In the genomic region with DNA sequence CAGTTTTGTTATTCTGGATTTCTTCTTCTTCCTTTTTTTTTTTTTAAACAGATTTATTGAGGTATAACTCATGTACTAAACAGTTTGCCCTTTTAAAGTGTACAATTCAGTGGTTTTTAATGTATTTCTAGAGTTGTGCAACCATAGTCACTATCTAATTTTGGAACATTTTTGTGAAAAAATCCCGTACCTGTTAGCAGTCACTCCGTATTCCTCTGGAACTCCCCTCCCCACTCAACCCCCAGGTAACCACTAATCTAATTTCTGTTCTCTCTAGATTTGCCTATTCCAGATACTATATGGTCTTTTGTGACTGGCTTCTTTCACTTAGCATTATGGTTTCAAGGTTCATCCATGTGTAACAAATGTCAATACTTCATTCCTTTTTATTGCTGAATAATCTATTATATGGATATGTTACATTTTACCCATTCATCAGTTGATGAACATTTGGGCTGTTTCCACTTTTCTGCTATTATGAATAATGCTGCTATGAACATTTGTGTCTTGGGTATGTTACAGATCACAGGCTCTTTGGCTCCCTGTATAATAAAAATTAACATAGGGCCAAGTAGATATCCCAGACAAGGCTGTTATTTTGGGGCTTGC, we compare ENCODE assay signal across 28 cellular contexts. TPM values are rescaled to one million over a fixed set of nuclear protein-coding genes. Genes with fewer than 3 reads are reported as not detected.
DNase-seq lines count a peak whose midpoint lies in the region; ATAC-seq and TF ChIP-seq lines count a peak whose summit lies in the region.
"Had no signal": no experiment of that assay in that cellular context is flagged by ENCODE, and none has a peak within 500 bp of the region (broad histone marks: within the 10 kb centered on the region; RNA-seq: fewer than 3 reads in every experiment).

No MANE protein-coding gene starts in this region.

- intact Hi-C loops in left ventricle myocardium superior (cut with micrococcal nuclease) (no loop called here), Right ventricle myocardium inferior (cut with DNase I) (no loop called here), left colon (cut with DNase I, micrococcal nuclease) (no loop called here), Caco-2 (cut with micrococcal nuclease; ENCODE audit: unreplicated experiment) (no loop called here)

- H3K4me3 ChIP-seq in Caco-2 (ENCODE audit: low read depth, low read length), result no peak overlapping the region
- H3K4me3 ChIP-seq: coronary artery, GM23248, neural progenitor cell had no signal

- H3K27me3 Mint-ChIP-seq in Caco-2 (ENCODE audit: insufficient read depth, unreplicated experiment), result no peaks in the 10 kb centered on the region
- H3K27me3 Mint-ChIP-seq: activated B cell treated with CpG ODN at 0.5 μM for 24 hours; stimulated activated memory B cell treated with anti-CD40 and anti-IgM and Interleukin-4, amounts not matched to agents 10 μg/mL and 1 μg/mL and 100 μg/mL, for 72 hours had no signal

- POLR2A ChIA-PET in Caco-2 (lab: Charles Lee), result no interaction called here

- peak; percentile 40 for ATAC-seq in left ventricle myocardium superior
- no peak for ATAC-seq in Right ventricle myocardium inferior
- ATAC-seq in HG02840 (IDR thresholded peaks at IDR 0.05; ENCODE audit: low FRiP score, unreplicated experiment), result peak; percentile 41
- peak; percentile 39 for ATAC-seq in left colon
- no peak for ATAC-seq in HG03159 (IDR thresholded peaks at IDR 0.05; ENCODE audit: unreplicated experiment)
- ATAC-seq: sciatic nerve; stimulated activated memory B cell treated with anti-CD40 and anti-IgM and Interleukin-4, amounts not matched to agents 10 μg/mL and 1 μg/mL and 100 μg/mL, for 72 hours had no signal

- H3K4me1 ChIP-seq in Caco-2, result peaks cover 15% of the 10 kb centered on the region; the same call in 1 of the 2 replicates

- TF ChIP-seq CTCF in Caco-2 (IDR thresholded peaks at IDR 0.05; ENCODE audit: insufficient read depth in 1 of 2, low read depth in 1 of 2, low read length in 1 of 2, severe bottlenecking in 1 of 2, unreplicated experiment in 1 of 2), result no peak

- H3K4me3 Mint-ChIP-seq in Caco-2 (ENCODE audit: unreplicated experiment), result no peak overlapping the region
- H3K4me3 Mint-ChIP-seq: activated B cell treated with CpG ODN at 0.5 μM for 24 hours; neural progenitor cell; stimulated activated memory B cell treated with anti-CD40 and anti-IgM and Interleukin-4, amounts not matched to agents 10 μg/mL and 1 μg/mL and 100 μg/mL, for 72 hours had no signal

- CTCF ChIA-PET in Caco-2 (lab: Charles Lee), result no interaction called here

- H3K4me1 Mint-ChIP-seq in Caco-2 (ENCODE audit: low read depth, unreplicated experiment), result peaks cover 29% of the 10 kb centered on the region

- H3K9me3 ChIP-seq in Caco-2, result peaks cover 16% of the 10 kb centered on the region

- H3K36me3 Mint-ChIP-seq in Caco-2 (ENCODE audit: insufficient read depth, unreplicated experiment), result peaks cover 39% of the 10 kb centered on the region

- H3K27me3 ChIP-seq in Caco-2 (replicated peaks; ENCODE audit: control insufficient read depth, insufficient read depth, low read length), result no peaks in the 10 kb centered on the region
- H3K27me3 ChIP-seq: neural progenitor cell had no signal

- peaks cover 2% of the 10 kb centered on the region for H3K36me3 ChIP-seq in Caco-2 (ENCODE audit: control insufficient read depth, insufficient read depth, low read length)

- peaks cover 24% of the 10 kb centered on the region for H3K9me3 Mint-ChIP-seq in Caco-2 (ENCODE audit: unreplicated experiment)

- no peak overlapping the region for H3K27ac Mint-ChIP-seq in Caco-2 (ENCODE audit: unreplicated experiment)
- H3K27ac Mint-ChIP-seq: activated B cell treated with CpG ODN at 0.5 μM for 24 hours; neural progenitor cell; stimulated activated memory B cell treated with anti-CD40 and anti-IgM and Interleukin-4, amounts not matched to agents 10 μg/mL and 1 μg/mL and 100 μg/mL, for 72 hours had no signal

- DNase-seq in left ventricle myocardium superior (no peak), Right ventricle myocardium inferior (ENCODE audit: missing footprints) (no peak), left colon (no peak), Caco-2 (no peak), superior temporal gyrus (ENCODE audit: extremely low spot score) (no peak)
- DNase-seq in activated CD4-positive, alpha-beta T cell treated with anti-CD3 and anti-CD28 coated beads, Interleukin-2, amount 50 U/mL, for 48 hours, result no peak
- DNase-seq: activated B cell treated with CpG ODN at 0.5 μM for 24 hours; activated CD8-positive, alpha-beta memory T cell treated with anti-CD3 and anti-CD28 coated beads, Interleukin-2, amount 50 U/mL, for 48 hours; activated naive CD4-positive, alpha-beta T cell treated with anti-CD3 and anti-CD28 coated beads, Interleukin-2, amount 50 U/mL, for 16 hours; amygdala; DMS53; effector memory CD4-positive, alpha-beta T cell; GM23248; head of caudate nucleus; Kasumi-1; kidney; MV-4-11; NCI-H1436 treated with DMSO at 0.1 percent for 48 hours; NCI-H446 treated with DMSO at 0.1 percent for 48 hours; RPMI8226; stimulated activated CD4-positive, alpha-beta T cell treated with anti-CD3 and anti-CD28 coated beads, Interleukin-4, amount 100 ng/mL, for 4 hours; T-helper 1 cell had no signal

- BruUV-seq in Caco-2 (replicated peaks; lab: Mats Ljungman, UMichigan), result no TSS peak

RNA-seq across cellular contexts. Expression of a gene that starts 21.9 kb away (rescaled TPM):
- total RNA-seq in left ventricle myocardium superior (21.8 TPM), Right ventricle myocardium inferior (25.7 TPM), left colon (10 to 100 TPM; 22.6 to 32.1 TPM), Caco-2 (2022) (120 and 123 TPM in 2 replicates)

Comparison
In these comparisons a context has a peak if more than half of its experiments do, and no peak if none do; other contexts are left out.
1. ATAC-seq: peak in left ventricle myocardium superior (single experiment), HG02840 (single experiment) and left colon (single experiment); none in Right ventricle myocardium inferior (single experiment) and HG03159 (single experiment).